In the genomic region with DNA sequence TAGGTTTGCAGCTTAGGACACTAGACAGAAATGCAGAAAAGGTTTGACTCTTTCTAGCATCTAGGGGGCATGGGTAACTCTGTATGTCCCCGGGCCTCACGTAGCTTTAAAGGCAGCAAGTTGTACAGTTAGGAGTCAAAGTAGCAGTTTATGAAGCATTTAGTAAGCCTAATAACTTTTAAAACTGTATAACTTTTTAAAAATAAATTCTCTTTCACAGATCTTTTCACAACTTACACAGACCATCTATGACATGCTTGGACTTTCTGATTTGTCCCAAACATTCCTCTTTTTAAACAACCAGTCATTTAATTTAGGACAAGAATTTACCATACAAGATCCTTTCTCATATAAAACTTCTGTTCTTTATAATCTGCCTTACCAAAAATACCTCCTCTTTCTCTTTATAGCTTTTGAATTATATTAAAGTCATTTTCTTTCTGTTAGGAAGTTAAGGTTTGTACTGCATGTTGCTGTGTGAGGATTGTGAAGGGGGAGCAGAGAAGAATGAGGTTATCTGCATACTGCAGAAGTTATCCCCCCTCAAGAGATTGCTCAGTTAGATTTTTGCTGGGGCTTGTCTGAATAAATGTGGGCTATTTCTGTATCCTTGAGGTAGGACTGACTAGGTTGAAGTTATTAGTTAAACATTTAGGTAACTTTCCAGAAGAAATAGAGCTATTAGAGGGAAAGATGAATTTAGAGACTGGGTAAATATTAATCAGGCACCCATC, we compare ENCODE assay signal across 17 cellular contexts.
DNase-seq lines count a peak whose midpoint lies in the region; ATAC-seq and TF ChIP-seq lines count a peak whose summit lies in the region.
"Had no signal": no experiment of that assay in that cellular context is flagged by ENCODE, and none has a peak within 500 bp of the region (broad histone marks: within the 10 kb centered on the region; RNA-seq: fewer than 3 reads in every experiment).

No MANE protein-coding gene starts in this region.

- DNase-seq in DMS 273 (lab: John Stamatoyannopoulos, UW; ENCODE audit: unreplicated experiment) (peak; percentile 20), DMS 273 treated with DMSO at 0.1 percent for 48 hours (lab: John Stamatoyannopoulos, UW) (no peak), adipocyte (ENCODE audit: low read depth) (no peak), fibroblast of mammary gland (ENCODE audit: low read depth) (peak; percentile 10), Right ventricle myocardium inferior (ENCODE audit: missing footprints) (no peak), ureter (ENCODE audit: low spot score) (no peak)
- DNase-seq: BE2C; CD4-positive, alpha-beta memory T cell; DND-41; MV-4-11; NCI-H1417 treated with DMSO at 0.1 percent for 48 hours; NCI-H2029 treated with DMSO at 0.1 percent for 48 hours; NCI-H510A treated with DMSO at 0.1 percent for 48 hours; SIG-M5 had no signal

- no peak overlapping the region for H3K9ac ChIP-seq in HUES64 (ENCODE audit: low read depth, low read length)
- H3K9ac ChIP-seq in adipocyte (ENCODE audit: low read length) = no peak overlapping the region

- ATAC-seq in Right ventricle myocardium inferior (no peak), GM21381 (IDR thresholded peaks at IDR 0.05; ENCODE audit: unreplicated experiment) (no peak)

- intact Hi-C loops in Right ventricle myocardium inferior (cut with DNase I) = no loop called here

- H3K9me3 ChIP-seq in HUES64 (ENCODE audit: insufficient read depth, low read depth, low read length) (peaks cover 71% of the 10 kb centered on the region), adipocyte (ENCODE audit: control insufficient read depth, low read length) (peaks cover 29% of the 10 kb centered on the region)
- H3K9me3 ChIP-seq: BE2C had no signal

- 87% methylated on average over 2 of the region's 2 CpGs for WGBS in HUES64

- no peak for TF ChIP-seq CTCF in fibroblast of mammary gland (conservative IDR thresholded peaks at IDR 0.05; ENCODE audit: control insufficient read depth, insufficient read depth, low read depth, low read length)

- H3K4me3 ChIP-seq in HUES64 (ENCODE audit: low read length) = 0 out of 2 replicates have a peak overlapping the region, but pooled peaks have one; percentile 17
- H3K4me3 ChIP-seq in adipocyte (ENCODE audit: low read length) = peak overlapping the region; percentile 56
- no peak overlapping the region for H3K4me3 ChIP-seq in fibroblast of mammary gland (ENCODE audit: control insufficient read depth, low read depth, low read length)

- H3K4me1 ChIP-seq in HUES64 (ENCODE audit: insufficient read depth, low read length) = no peaks in the 10 kb centered on the region
- no peaks in the 10 kb centered on the region for H3K4me1 ChIP-seq in adipocyte (ENCODE audit: control insufficient read depth, insufficient read depth, low read length)
- H3K4me1 ChIP-seq: BE2C had no signal

- H3K27ac ChIP-seq in HUES64 (ENCODE audit: low read depth, low read length) = no peak overlapping the region
- H3K27ac ChIP-seq: 22Rv1 had no signal

- peaks cover 22% of the 10 kb centered on the region; the same call in 1 of the 2 replicates for H3K36me3 ChIP-seq in HUES64 (ENCODE audit: insufficient read depth, low read length)
- H3K36me3 ChIP-seq in adipocyte (ENCODE audit: control insufficient read depth, insufficient read depth, low read length, severe bottlenecking) = peaks cover 12% of the 10 kb centered on the region
- H3K36me3 ChIP-seq: BE2C had no signal

- H3K27me3 ChIP-seq in HUES64 (ENCODE audit: insufficient read depth, low read length) (no peaks in the 10 kb centered on the region), adipocyte (replicated peaks; ENCODE audit: control insufficient read depth, insufficient read depth, low read length) (no peaks in the 10 kb centered on the region)
- H3K27me3 ChIP-seq: BE2C had no signal

Comparison
In these comparisons a context has a peak if more than half of its experiments do, and no peak if none do; other contexts are left out.
1. DNase-seq: peak in DMS 273 (single experiment) and fibroblast of mammary gland (single experiment); none in DMS 273 treated with DMSO at 0.1 percent for 48 hours (single experiment), adipocyte (single experiment), Right ventricle myocardium inferior (single experiment) and ureter (single experiment).